Comparison of ENCODE assay signal across 9 cellular contexts in the genomic region with DNA sequence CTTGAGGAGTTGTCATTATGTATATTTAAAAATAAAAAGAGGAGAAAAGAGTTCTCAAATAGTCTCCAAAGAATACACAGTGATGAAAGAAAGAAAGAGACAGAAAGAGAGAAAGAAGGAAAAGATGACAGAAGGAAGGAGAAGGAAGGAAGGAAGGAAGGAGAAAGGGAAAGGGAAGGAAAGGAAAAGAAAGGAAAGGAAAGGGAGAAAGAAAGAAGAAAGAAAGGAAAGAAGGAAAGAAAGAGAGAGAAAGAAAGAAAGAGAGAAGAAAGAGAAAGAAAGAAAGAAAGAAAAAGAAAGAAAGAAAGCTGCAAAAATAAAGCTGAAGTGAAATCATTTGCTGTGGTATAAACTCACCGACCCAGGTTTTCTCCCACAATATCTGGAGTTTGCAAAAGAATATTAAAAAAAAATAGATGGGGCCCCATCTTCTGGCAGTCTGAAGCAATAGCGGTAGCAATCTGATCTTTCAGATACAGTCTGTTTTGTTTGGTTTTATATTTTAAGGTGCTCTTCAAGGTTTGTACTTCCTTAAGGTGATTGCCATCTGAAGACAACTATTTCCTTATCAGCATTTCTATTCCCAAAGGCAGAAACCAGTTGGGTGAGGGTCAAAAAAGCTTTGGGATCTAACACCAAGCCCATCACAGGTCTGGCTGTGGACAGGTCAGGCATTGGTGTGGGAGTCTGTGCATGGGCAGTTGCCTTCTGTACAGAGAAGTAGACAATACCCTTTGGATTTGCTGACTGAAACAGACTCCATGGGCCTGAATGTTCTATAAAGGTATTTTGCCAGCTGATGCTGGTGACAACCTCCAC.
A peak's percentile ranks its signal among the peaks of the same experiment; 100 is the strongest.
DNase-seq lines count a peak whose midpoint lies in the region; ATAC-seq and TF ChIP-seq lines count a peak whose summit lies in the region.
"Had no signal": no experiment of that assay in that cellular context is flagged by ENCODE, and none has a peak within 500 bp of the region (broad histone marks: within the 10 kb centered on the region; RNA-seq: fewer than 3 reads in every experiment).

No MANE protein-coding gene starts in this region.

- no peak overlapping the region for H3K4me3 ChIP-seq in psoas muscle

- no peaks in the 10 kb centered on the region for H3K36me3 ChIP-seq in psoas muscle (ENCODE audit: insufficient read depth in 1 of 2, low read depth in 1 of 2)

- no peak overlapping the region for H3K27ac ChIP-seq in psoas muscle

- no peak overlapping the region for H3K27ac Mint-ChIP-seq in chondrocyte (ENCODE audit: unreplicated experiment)
- no peak overlapping the region for H3K27ac Mint-ChIP-seq in activated T-cell treated with anti-CD3 and anti-CD28 coated beads, Interleukin-2, amount 50 U/mL, for 72 hours
- H3K27ac Mint-ChIP-seq: CD4-positive, alpha-beta memory T cell had no signal

- H3K9me3 Mint-ChIP-seq in chondrocyte (ENCODE audit: low read depth), result no peaks in the 10 kb centered on the region
- H3K9me3 Mint-ChIP-seq in activated T-cell treated with anti-CD3 and anti-CD28 coated beads, Interleukin-2, amount 50 U/mL, for 72 hours, result no peaks in the 10 kb centered on the region

- H3K27me3 Mint-ChIP-seq in chondrocyte (ENCODE audit: low read depth), result peaks cover 3% of the 10 kb centered on the region
- H3K27me3 Mint-ChIP-seq in activated T-cell treated with anti-CD3 and anti-CD28 coated beads, Interleukin-2, amount 50 U/mL, for 72 hours (ENCODE audit: low read depth), result peaks cover 41% of the 10 kb centered on the region

- no peaks in the 10 kb centered on the region for H3K4me1 ChIP-seq in psoas muscle

- peaks cover 10% of the 10 kb centered on the region for H3K4me1 Mint-ChIP-seq in chondrocyte (ENCODE audit: low read depth)
- H3K4me1 Mint-ChIP-seq in activated T-cell treated with anti-CD3 and anti-CD28 coated beads, Interleukin-2, amount 50 U/mL, for 72 hours (ENCODE audit: low read depth), result peaks cover 5% of the 10 kb centered on the region
- H3K4me1 Mint-ChIP-seq: CD4-positive, alpha-beta memory T cell had no signal

- no peak for ATAC-seq in psoas muscle
- no peak for ATAC-seq in HG03571 (IDR thresholded peaks at IDR 0.05; ENCODE audit: unreplicated experiment)
- ATAC-seq in activated T-cell treated with anti-CD3 and anti-CD28 coated beads, Interleukin-2, amount 50 U/mL, for 72 hours (replicated peaks in 1 of 2), result no peak

- no peaks in the 10 kb centered on the region for H3K27me3 ChIP-seq in psoas muscle (ENCODE audit: insufficient read depth in 3 of 3, low read length in 2 of 3)

- 18 to 40% (median 18%) methylated on average over 2 of the region's 2 CpGs for WGBS in psoas muscle, 3 donors

- TF ChIP-seq CTCF in chondrocyte (IDR thresholded peaks at IDR 0.05), result peak; percentile 82
- TF ChIP-seq CTCF in psoas muscle (IDR thresholded peaks at IDR 0.05), result peak; percentile 16

- H3K36me3 Mint-ChIP-seq in chondrocyte (ENCODE audit: low read depth), result no peaks in the 10 kb centered on the region
- H3K36me3 Mint-ChIP-seq in activated T-cell treated with anti-CD3 and anti-CD28 coated beads, Interleukin-2, amount 50 U/mL, for 72 hours (ENCODE audit: insufficient read depth in 2 of 2), result no peaks in the 10 kb centered on the region
- H3K36me3 Mint-ChIP-seq: CD4-positive, alpha-beta memory T cell had no signal

- H3K9me3 ChIP-seq in psoas muscle, result no peaks in the 10 kb centered on the region

- peak; percentile 3 for DNase-seq in SIG-M5 treated with dmso at 0.1 percent for 504 hours (lab: John Stamatoyannopoulos, UW; ENCODE audit: unreplicated experiment)
- DNase-seq in SIG-M5 (lab: John Stamatoyannopoulos, UW), result no peak
- peak; percentile 16 for DNase-seq in NCI-H1105 (lab: John Stamatoyannopoulos, UW)
- no peak for DNase-seq in chondrocyte (ENCODE audit: low spot score)
- DNase-seq in psoas muscle, result no peak
- no peak for DNase-seq in COLO829 (ENCODE audit: low spot score)
- DNase-seq in activated T-cell treated with anti-CD3 and anti-CD28 coated beads, Interleukin-2, amount 50 U/mL, for 72 hours, result no peak

- intact Hi-C loops in psoas muscle (cut with DNase I), result no loop called here

- no peak overlapping the region for H3K4me3 Mint-ChIP-seq in chondrocyte (ENCODE audit: unreplicated experiment)
- H3K4me3 Mint-ChIP-seq in activated T-cell treated with anti-CD3 and anti-CD28 coated beads, Interleukin-2, amount 50 U/mL, for 72 hours, result no peak overlapping the region
- H3K4me3 Mint-ChIP-seq: CD4-positive, alpha-beta memory T cell had no signal

Comparison
In these comparisons a context has a peak if more than half of its experiments do, and no peak if none do; other contexts are left out.
1. DNase-seq: peak in SIG-M5 treated with dmso at 0.1 percent for 504 hours (single experiment) and NCI-H1105 (single experiment); none in SIG-M5 (single experiment), chondrocyte (single experiment), psoas muscle (0 of 2), COLO829 (single experiment) and activated T-cell treated with anti-CD3 and anti-CD28 coated beads, Interleukin-2, amount 50 U/mL, for 72 hours (0 of 2).